In the genomic region with DNA sequence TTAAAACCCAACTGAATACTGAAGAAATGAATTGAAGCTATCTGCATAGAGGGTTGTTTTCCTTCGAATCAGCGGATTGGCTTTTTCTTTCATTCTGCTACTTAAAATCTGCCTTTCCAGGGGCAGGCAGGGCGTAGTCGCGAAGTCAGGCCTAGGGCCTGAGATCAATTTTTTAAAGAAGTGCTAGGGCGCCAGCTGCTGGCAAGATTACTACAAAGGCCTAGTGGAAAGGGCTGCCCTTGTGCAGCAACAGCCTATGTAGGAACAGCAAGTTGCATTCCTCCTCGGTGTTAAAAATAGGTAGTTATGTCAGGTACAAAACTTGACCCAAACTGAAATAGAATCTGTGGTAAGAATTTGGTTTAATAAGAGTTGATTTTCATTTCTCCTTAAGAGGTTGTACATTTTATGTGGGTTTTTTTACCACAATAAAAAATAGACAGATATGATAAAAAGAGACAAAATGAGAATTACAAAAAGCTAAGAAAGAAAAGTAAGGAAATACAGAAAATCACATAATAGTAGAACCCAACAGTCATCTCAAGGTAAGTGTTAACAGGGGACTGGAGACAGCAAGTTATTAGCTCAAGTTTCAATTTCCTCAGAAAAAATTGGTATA, we compare ENCODE assay signal across 9 cellular contexts. TPM values are rescaled to one million over a fixed set of nuclear protein-coding genes. Genes with fewer than 3 reads are reported as not detected.
DNase-seq lines count a peak whose midpoint lies in the region; ATAC-seq, FAIRE-seq and TF ChIP-seq lines count a peak whose summit lies in the region.
"Had no signal": no experiment of that assay in that cellular context is flagged by ENCODE, and none has a peak within 500 bp of the region (broad histone marks: within the 10 kb centered on the region; RNA-seq: fewer than 3 reads in every experiment).

No MANE protein-coding gene starts in this region.

- POLR2A ChIA-PET in naive thymus-derived CD4-positive, alpha-beta T cell (lab: Charles Lee) = interaction anchor here (0.6 kb wide), 1 partner anchor 105 kb away, joined by 4 read pairs; no protein-coding TSS in a partner anchor

- intact Hi-C loops in naive thymus-derived CD4-positive, alpha-beta T cell (cut with micrococcal nuclease) = loop anchor here in 1 of 2 donors (5.0 kb wide), 2 partner anchors 139 to 166 kb away; partner anchors contain the start of gene PAN3

- H3K4me1 ChIP-seq in HAP-1 = no peaks in the 10 kb centered on the region
- no peaks in the 10 kb centered on the region for H3K4me1 ChIP-seq in naive thymus-derived CD4-positive, alpha-beta T cell (ENCODE audit: control insufficient read depth in 2 of 2, insufficient read depth in 2 of 2, low read length in 2 of 2)

- no peak for ATAC-seq in naive thymus-derived CD4-positive, alpha-beta T cell
- no peak for ATAC-seq in HG02840 (IDR thresholded peaks at IDR 0.05; ENCODE audit: low FRiP score, unreplicated experiment)

- no peaks in the 10 kb centered on the region for H3K36me3 ChIP-seq in HAP-1 (replicated peaks)
- H3K36me3 ChIP-seq in naive thymus-derived CD4-positive, alpha-beta T cell (ENCODE audit: control insufficient read depth in 2 of 3, insufficient read depth in 3 of 3, low read length in 3 of 3) = no peaks in the 10 kb centered on the region

- no peak overlapping the region for H3K4me3 ChIP-seq in HAP-1
- no peak overlapping the region for H3K4me3 ChIP-seq in naive thymus-derived CD4-positive, alpha-beta T cell (ENCODE audit: low read length)
- H3K4me3 ChIP-seq: SK-N-MC had no signal

- no peaks in the 10 kb centered on the region for H3K9me3 ChIP-seq in HAP-1
- no peaks in the 10 kb centered on the region for H3K9me3 ChIP-seq in naive thymus-derived CD4-positive, alpha-beta T cell (ENCODE audit: control insufficient read depth in 2 of 3, low read length in 3 of 3)

- no peaks in the 10 kb centered on the region for H3K36me3 Mint-ChIP-seq in naive thymus-derived CD4-positive, alpha-beta T cell

- peaks cover 0 to 6% (median 0%) of the 10 kb centered on the region in 5 donors for H3K27me3 Mint-ChIP-seq in naive thymus-derived CD4-positive, alpha-beta T cell

- TF ChIP-seq CTCF in D721Med (IDR thresholded peaks at IDR 0.05; ENCODE audit: insufficient read depth, missing control alignments) = peak; percentile 42

- H3K27ac Mint-ChIP-seq in naive thymus-derived CD4-positive, alpha-beta T cell = peak overlapping the region in 5 of 9 donors; percentile 14 to 72 (median 31)

- no peaks in the 10 kb centered on the region for H3K9me3 Mint-ChIP-seq in naive thymus-derived CD4-positive, alpha-beta T cell

- in situ Hi-C loops in HAP-1 (cut with MboI; ENCODE audit: low sequenced_read_pairs) = loop anchor here (25.0 kb wide), 1 partner anchor 1036 kb away; no protein-coding TSS in a partner anchor

- CTCF ChIA-PET in naive thymus-derived CD4-positive, alpha-beta T cell (lab: Charles Lee) = interaction anchor here (1.0 to 1.7 kb wide), 3 partner anchors 168 to 624 kb away, joined by 3 to 5 read pairs (median 4); no protein-coding TSS in a partner anchor

- no peak overlapping the region for H3K4me3 Mint-ChIP-seq in naive thymus-derived CD4-positive, alpha-beta T cell

- H3K4me1 Mint-ChIP-seq in naive thymus-derived CD4-positive, alpha-beta T cell = peaks cover 0 to 7% (median 6%) of the 10 kb centered on the region in 7 donors

- DNase-seq in D721Med (ENCODE audit: insufficient read length, low spot score) (no peak), HAP-1 (ENCODE audit: low spot score in 2 of 2) (peak; percentile 59 to 72), NOMO-1 (lab: John Stamatoyannopoulos, UW; ENCODE audit: unreplicated experiment in 2 of 2) (peak; percentile 54 to 55), cerebellar cortex (ENCODE audit: low spot score) (peak; percentile 56), mesenteric fat pad (ENCODE audit: low spot score) (no peak), T-helper 9 cell (no peak)
- peak in 4 of 9 donors; percentile 7 to 18 (median 13) for DNase-seq in naive thymus-derived CD4-positive, alpha-beta T cell

- FAIRE-seq in D721Med (lab: Jason Lieb, UNC) = no peak

- no peaks in the 10 kb centered on the region for H3K27me3 ChIP-seq in HAP-1 (ENCODE audit: low read depth)
- H3K27me3 ChIP-seq in naive thymus-derived CD4-positive, alpha-beta T cell (ENCODE audit: control insufficient read depth in 2 of 2, insufficient read depth in 2 of 2, low read length in 2 of 2) = no peaks in the 10 kb centered on the region

- no peak overlapping the region for H3K27ac ChIP-seq in naive thymus-derived CD4-positive, alpha-beta T cell (ENCODE audit: low read depth, low read length)
- H3K27ac ChIP-seq: SK-N-MC had no signal

RNA-seq across cellular contexts. Expression of gene URAD, which starts 9.5 kb away (rescaled TPM):
- not detected for total RNA-seq in naive thymus-derived CD4-positive, alpha-beta T cell
- polyA plus RNA-seq in naive thymus-derived CD4-positive, alpha-beta T cell = not detected
- total RNA-seq in mesenteric fat pad = 1.7 TPM

RNA-seq across cellular contexts. Expression of gene CDX2, which starts 28.9 kb away (rescaled TPM):
- total RNA-seq in naive thymus-derived CD4-positive, alpha-beta T cell = not detected
- polyA plus RNA-seq in naive thymus-derived CD4-positive, alpha-beta T cell = not detected
- total RNA-seq in mesenteric fat pad = 0.45 TPM

Comparison
In these comparisons a context has a peak if more than half of its experiments do, and no peak if none do; other contexts are left out.
1. DNase-seq: peak in HAP-1 (2 of 2), NOMO-1 (2 of 2) and cerebellar cortex (single experiment); none in D721Med (single experiment), mesenteric fat pad (single experiment) and T-helper 9 cell (single experiment).